ENCODE assay signal across 8 cellular contexts in genomic region chr10:132592790-132593788, GRCh38. TPM values are rescaled to one million over a fixed set of nuclear protein-coding genes. Genes with fewer than 3 reads are reported as not detected.
A peak's percentile ranks its signal among the peaks of the same experiment; 100 is the strongest.
DNase-seq lines count a peak whose midpoint lies in the region; ATAC-seq and TF ChIP-seq lines count a peak whose summit lies in the region.

No MANE protein-coding gene starts in this region.

- WGBS in heart right ventricle, 2 donors = 78 to 81% methylated on average over 17 of the region's 17 CpGs

- peaks cover 0 to 4% (median 0%) of the 10 kb centered on the region in 7 donors for H3K9me3 Mint-ChIP-seq in CD4-positive, CD25-positive, alpha-beta regulatory T cell
- H3K9me3 Mint-ChIP-seq in dendritic cell treated with granulocyte-macrophage colony-stimulating factor and Interleukin-4, amounts not matched to agents 40 ng/mL and 50 ng/mL, for 4 days = no peaks in the 10 kb centered on the region

- peaks cover 0 to under 1% of the 10 kb centered on the region in 2 experiments for H3K9me3 ChIP-seq in CD4-positive, CD25-positive, alpha-beta regulatory T cell (ENCODE audit: control insufficient read depth in 2 of 2, low read length in 2 of 2)
- peaks cover 0 to 6% (median 0%) of the 10 kb centered on the region in 11 donors for H3K9me3 ChIP-seq in heart right ventricle

- peaks cover 5% of the 10 kb centered on the region for H3K36me3 Mint-ChIP-seq in CD4-positive, CD25-positive, alpha-beta regulatory T cell
- H3K36me3 Mint-ChIP-seq in dendritic cell treated with granulocyte-macrophage colony-stimulating factor and Interleukin-4, amounts not matched to agents 40 ng/mL and 50 ng/mL, for 4 days (ENCODE audit: low read depth) = peaks cover 7% of the 10 kb centered on the region

- intact Hi-C loops in dendritic cell treated with granulocyte-macrophage colony-stimulating factor and Interleukin-4, amounts not matched to agents 40 ng/mL and 50 ng/mL, for 4 days (cut with micrococcal nuclease) = no loop called here
- intact Hi-C loops in heart right ventricle (cut with DNase I) = loop anchor here in 3 of 10 donors (5.0 kb wide), 2 partner anchors 34 to 39 kb away; no protein-coding TSS in a partner anchor

- peak in 1 of 3 donors; percentile 59 for DNase-seq in CD4-positive, CD25-positive, alpha-beta regulatory T cell
- no peak for DNase-seq in NCI-H2227 treated with DMSO at 0.1 percent for 48 hours (lab: John Stamatoyannopoulos, UW)
- DNase-seq in heart right ventricle = no peak
- DNase-seq in NCI-H446 treated with DMSO at 0.1 percent for 48 hours (lab: John Stamatoyannopoulos, UW) = no peak
- no peak for DNase-seq in NCI-H2171 treated with DMSO at 0.1 percent for 48 hours (lab: John Stamatoyannopoulos, UW)

- peak overlapping the region; percentile 69 for H3K4me3 ChIP-seq in CD4-positive, CD25-positive, alpha-beta regulatory T cell (ENCODE audit: low read depth, low read length)
- H3K4me3 ChIP-seq in heart right ventricle = no peak overlapping the region

- no peaks in the 10 kb centered on the region for H3K27me3 ChIP-seq in CD4-positive, CD25-positive, alpha-beta regulatory T cell (ENCODE audit: control insufficient read depth, insufficient read depth, low read length)
- H3K27me3 ChIP-seq in heart right ventricle = no peaks in the 10 kb centered on the region

- H3K27me3 Mint-ChIP-seq in CD4-positive, CD25-positive, alpha-beta regulatory T cell = no peaks in the 10 kb centered on the region
- peaks cover 9% of the 10 kb centered on the region for H3K27me3 Mint-ChIP-seq in dendritic cell treated with granulocyte-macrophage colony-stimulating factor and Interleukin-4, amounts not matched to agents 40 ng/mL and 50 ng/mL, for 4 days

- no peak for TF ChIP-seq CTCF in heart right ventricle (IDR thresholded peaks at IDR 0.05)

- peak; percentile 39 to 57 for ATAC-seq in CD4-positive, CD25-positive, alpha-beta regulatory T cell (ENCODE audit: low read depth in 2 of 2)
- ATAC-seq in GM19372 (IDR thresholded peaks at IDR 0.05; ENCODE audit: low read depth, unreplicated experiment) (peak; percentile 52), HG03342 (IDR thresholded peaks at IDR 0.05; ENCODE audit: unreplicated experiment) (peak; percentile 69), heart right ventricle (no peak)

- peaks cover 25% of the 10 kb centered on the region for H3K4me1 ChIP-seq in CD4-positive, CD25-positive, alpha-beta regulatory T cell (ENCODE audit: control insufficient read depth, insufficient read depth, low read length, poor library complexity, severe bottlenecking)
- peaks cover 40 to 98% (median 74%) of the 10 kb centered on the region in 9 donors for H3K4me1 ChIP-seq in heart right ventricle

- H3K36me3 ChIP-seq in CD4-positive, CD25-positive, alpha-beta regulatory T cell (ENCODE audit: control insufficient read depth, insufficient read depth, low read length) = no peaks in the 10 kb centered on the region
- no peaks in the 10 kb centered on the region for H3K36me3 ChIP-seq in heart right ventricle

- H3K4me3 Mint-ChIP-seq in CD4-positive, CD25-positive, alpha-beta regulatory T cell = peak overlapping the region; percentile 21 to 71 (median 70)
- peak overlapping the region; percentile 14 for H3K4me3 Mint-ChIP-seq in dendritic cell treated with granulocyte-macrophage colony-stimulating factor and Interleukin-4, amounts not matched to agents 40 ng/mL and 50 ng/mL, for 4 days

- peaks cover 25 to 84% (median 43%) of the 10 kb centered on the region in 4 donors for H3K4me1 Mint-ChIP-seq in CD4-positive, CD25-positive, alpha-beta regulatory T cell
- H3K4me1 Mint-ChIP-seq in dendritic cell treated with granulocyte-macrophage colony-stimulating factor and Interleukin-4, amounts not matched to agents 40 ng/mL and 50 ng/mL, for 4 days (ENCODE audit: low read depth) = peaks cover 80% of the 10 kb centered on the region

- H3K27ac Mint-ChIP-seq in CD4-positive, CD25-positive, alpha-beta regulatory T cell = peak overlapping the region; percentile 45 to 75 (median 58)
- H3K27ac Mint-ChIP-seq in dendritic cell treated with granulocyte-macrophage colony-stimulating factor and Interleukin-4, amounts not matched to agents 40 ng/mL and 50 ng/mL, for 4 days = peak overlapping the region; percentile 31

- H3K27ac ChIP-seq in CD4-positive, CD25-positive, alpha-beta regulatory T cell (ENCODE audit: insufficient read depth, low read length, poor library complexity, severe bottlenecking) = peak overlapping the region; percentile 38
- peak overlapping the region in 4 of 10 donors; percentile 2 to 48 (median 36) for H3K27ac ChIP-seq in heart right ventricle

RNA-seq across cellular contexts. Expression of gene INPP5A, which starts 55.5 kb away (rescaled TPM):
- 21.3 TPM for total RNA-seq in CD4-positive, CD25-positive, alpha-beta regulatory T cell
- polyA plus RNA-seq in CD4-positive, CD25-positive, alpha-beta regulatory T cell = 1 to 10 TPM in 2 of 4 donors, under 1 TPM in 2; 0.66 to 1.7 (median 0.89) TPM
- 100 to 1,000 TPM in 8 of 10 donors, 10 to 100 TPM in 2; 92.6 to 122 (median 109) TPM for total RNA-seq in heart right ventricle
- 10 to 100 TPM; 30.4 to 45.1 TPM for polyA plus RNA-seq in heart right ventricle

Comparison
In these comparisons a context has a peak if more than half of its experiments do, and no peak if none do; other contexts are left out.
1. ATAC-seq: peak in CD4-positive, CD25-positive, alpha-beta regulatory T cell (2 of 2), GM19372 (single experiment) and HG03342 (single experiment); none in heart right ventricle (0 of 8).